In the genomic region with DNA sequence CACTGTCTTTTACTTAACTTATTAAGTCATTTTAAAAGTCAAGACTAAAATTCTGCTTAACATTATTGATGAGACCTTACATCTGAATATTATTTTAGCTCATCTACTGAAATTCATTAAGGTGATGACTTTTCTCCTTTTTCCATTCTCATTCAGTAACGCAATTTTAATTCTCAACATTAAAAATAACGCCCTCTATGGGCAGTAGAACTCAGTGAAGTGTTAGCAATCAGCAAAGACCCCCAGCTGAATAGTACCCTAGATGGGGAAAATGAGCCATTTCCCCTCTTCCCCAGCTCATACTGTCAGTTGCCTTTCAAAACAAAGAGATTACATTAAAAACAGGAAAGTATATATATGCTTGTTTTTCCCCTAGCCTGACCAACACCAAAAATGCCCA, we compare ENCODE assay signal across 15 cellular contexts.
"Had no signal": no experiment of that assay in that cellular context is flagged by ENCODE, and none has a peak within 500 bp of the region (broad histone marks: within the 10 kb centered on the region; RNA-seq: fewer than 3 reads in every experiment).

No MANE protein-coding gene starts in this region.

- H3K4me1 ChIP-seq: testis, upper lobe of right lung had no signal

- H3K9me3 Mint-ChIP-seq: activated T-helper 1 cell treated with anti-CD3 and anti-CD28 coated beads, Interleukin-12 subunit alpha, Interleukin-12 subunit beta, Interleukin-2, Interleukin-4 antibody, amounts not matched to agents 30 ng/mL and 10 ng/mL and 1 ng/mL, durations not matched to agents 14 hours and 24 hours and 36 hours; stimulated activated naive CD8-positive, alpha-beta T cell treated with anti-CD3 and anti-CD28 coated beads, Interleukin-15, amount 100 ng/mL, for 72 hours had no signal

- H3K27ac ChIP-seq: testis, upper lobe of right lung, WERI-Rb-1 had no signal

- DNase-seq: activated CD4-positive, alpha-beta T cell treated with anti-CD3 and anti-CD28 coated beads for 4 hours; activated CD8-positive, alpha-beta memory T cell treated with anti-CD3 and anti-CD28 coated beads, Interleukin-2, amount 50 U/mL, for 48 hours; activated CD8-positive, alpha-beta T cell treated with anti-CD3 and anti-CD28 coated beads, Interleukin-2, amount 10 ng/mL, durations not matched to agents 7 days and 5 days; activated naive CD4-positive, alpha-beta T cell treated with Interleukin-2 at 50 U/mL for 16 hours; hypothalamus; midbrain; retina; stimulated activated CD4-positive, alpha-beta T cell treated with anti-CD3 and anti-CD28 coated beads, Interleukin-15, amount 100 ng/mL, for 24 hours; stimulated activated CD4-positive, alpha-beta T cell treated with anti-CD3 and anti-CD28 coated beads, Interleukin-4, amount 100 ng/mL, for 24 hours; stimulated activated naive CD8-positive, alpha-beta T cell treated with anti-CD3 and anti-CD28 coated beads, Interleukin-15, amount 100 ng/mL, for 72 hours; testis; upper lobe of right lung; WERI-Rb-1 had no signal

- H3K36me3 ChIP-seq: upper lobe of right lung, WERI-Rb-1 had no signal

- H3K4me3 Mint-ChIP-seq: activated CD8-positive, alpha-beta T cell treated with anti-CD3 and anti-CD28 coated beads, Interleukin-2, amount 10 ng/mL, durations not matched to agents 7 days and 5 days; activated T-helper 1 cell treated with anti-CD3 and anti-CD28 coated beads, Interleukin-12 subunit alpha, Interleukin-12 subunit beta, Interleukin-2, Interleukin-4 antibody, amounts not matched to agents 30 ng/mL and 10 ng/mL and 1 ng/mL, durations not matched to agents 14 hours and 24 hours and 36 hours; stimulated activated naive CD8-positive, alpha-beta T cell treated with anti-CD3 and anti-CD28 coated beads, Interleukin-15, amount 100 ng/mL, for 72 hours had no signal

- H3K4me1 Mint-ChIP-seq: stimulated activated naive CD8-positive, alpha-beta T cell treated with anti-CD3 and anti-CD28 coated beads, Interleukin-15, amount 100 ng/mL, for 72 hours had no signal

- H3K27ac Mint-ChIP-seq: activated CD8-positive, alpha-beta T cell treated with anti-CD3 and anti-CD28 coated beads, Interleukin-2, amount 10 ng/mL, durations not matched to agents 7 days and 5 days; activated T-helper 1 cell treated with anti-CD3 and anti-CD28 coated beads, Interleukin-12 subunit alpha, Interleukin-12 subunit beta, Interleukin-2, Interleukin-4 antibody, amounts not matched to agents 30 ng/mL and 10 ng/mL and 1 ng/mL, durations not matched to agents 14 hours and 24 hours and 36 hours; stimulated activated naive CD8-positive, alpha-beta T cell treated with anti-CD3 and anti-CD28 coated beads, Interleukin-15, amount 100 ng/mL, for 72 hours had no signal

- H3K27me3 ChIP-seq: testis, upper lobe of right lung had no signal

- H3K9me3 ChIP-seq: testis, upper lobe of right lung had no signal

- H3K4me3 ChIP-seq: lung, testis, upper lobe of right lung had no signal
